ENCODE assay signal across 26 cellular contexts in genomic region chr3:99721633-99722007, GRCh38.
DNase-seq lines count a peak whose midpoint lies in the region; ATAC-seq, FAIRE-seq and TF ChIP-seq lines count a peak whose summit lies in the region.
"Had no signal": no experiment of that assay in that cellular context is flagged by ENCODE, and none has a peak within 500 bp of the region (broad histone marks: within the 10 kb centered on the region; RNA-seq: fewer than 3 reads in every experiment).

No MANE protein-coding gene starts in this region.

- TF ChIP-seq POLR2A in H54 (IDR thresholded peaks at IDR 0.05; ENCODE audit: low read depth, low read length): no peak

- H3K27ac ChIP-seq in RWPE1: peak overlapping the region; percentile 57
- no peak overlapping the region for H3K27ac ChIP-seq in foreskin keratinocyte
- H3K27ac ChIP-seq: C4-2B, heart left ventricle, HL-60, PC-9, prostate gland had no signal

- H3K4me1 ChIP-seq in foreskin keratinocyte: no peaks in the 10 kb centered on the region
- H3K4me1 ChIP-seq: Caco-2, prostate gland had no signal

- H3K27ac Mint-ChIP-seq in osteocyte (ENCODE audit: unreplicated experiment): peak overlapping the region; percentile 87
- H3K27ac Mint-ChIP-seq: activated CD8-positive, alpha-beta T cell treated with anti-CD3 and anti-CD28 coated beads for 36 hours; activated T-helper 17 cell treated with anti-CD3 and anti-CD28 coated beads, Interleukin-2, amount 50 U/mL, for 72 hours; memory B cell had no signal

- H3K4me3 Mint-ChIP-seq in osteocyte (ENCODE audit: unreplicated experiment): no peak overlapping the region
- H3K4me3 Mint-ChIP-seq: activated CD8-positive, alpha-beta T cell treated with anti-CD3 and anti-CD28 coated beads for 36 hours; activated T-helper 17 cell treated with anti-CD3 and anti-CD28 coated beads, Interleukin-2, amount 50 U/mL, for 72 hours; memory B cell had no signal

- DNase-seq in H54 (ENCODE audit: insufficient read length, low spot score) (no peak), RWPE1 (ENCODE audit: low spot score) (no peak), dermis blood vessel endothelial cell (peak; percentile 28), osteocyte (ENCODE audit: extremely low spot score, unreplicated experiment) (no peak), foreskin keratinocyte (no peak)
- DNase-seq: activated CD4-positive, alpha-beta T cell treated with anti-CD3 and anti-CD28 coated beads for 1 hour; activated CD8-positive, alpha-beta T cell treated with anti-CD3 and anti-CD28 coated beads for 36 hours; activated naive CD4-positive, alpha-beta T cell treated with anti-CD3 and anti-CD28 coated beads, Interleukin-2, amount 50 U/mL, for 16 hours; amygdala; Caco-2; heart left ventricle; Kasumi-1; left colon; NCI-H524; NK-92 treated with Interleukin-12 subunit alpha and Interleukin-12 subunit beta, amount 100 ng/mL, for 24 hours; SHP77; stimulated activated naive CD4-positive, alpha-beta T cell treated with Interleukin-2 at 50 U/mL for 16 hours had no signal

- peak; percentile 27 for FAIRE-seq in H54 (lab: Jason Lieb, UNC)
- FAIRE-seq: GM12878 had no signal

- TF ChIP-seq CTCF in RWPE1 (conservative IDR thresholded peaks at IDR 0.05; ENCODE audit: low read depth) (no peak), osteocyte (IDR thresholded peaks at IDR 0.05) (no peak), foreskin keratinocyte (conservative IDR thresholded peaks at IDR 0.05) (no peak)

- ATAC-seq in foreskin keratinocyte (no peak), HG03439 (IDR thresholded peaks at IDR 0.05; ENCODE audit: unreplicated experiment) (no peak), GM21723 (IDR thresholded peaks at IDR 0.05; ENCODE audit: unreplicated experiment) (no peak)
- ATAC-seq: activated CD8-positive, alpha-beta T cell treated with anti-CD3 and anti-CD28 coated beads for 36 hours; activated T-helper 17 cell treated with anti-CD3 and anti-CD28 coated beads, Interleukin-2, amount 50 U/mL, for 72 hours; GM12878; left colon had no signal

- peaks cover 75% of the 10 kb centered on the region for H3K4me1 Mint-ChIP-seq in osteocyte (ENCODE audit: unreplicated experiment)
- H3K4me1 Mint-ChIP-seq: activated T-helper 17 cell treated with anti-CD3 and anti-CD28 coated beads, Interleukin-2, amount 50 U/mL, for 72 hours; memory B cell had no signal

- POLR2A ChIA-PET in RWPE1 (lab: Yijun Ruan, JAX; ENCODE audit: low non-redundant PET): no interaction called here

- H3K27me3 Mint-ChIP-seq in osteocyte (ENCODE audit: unreplicated experiment): no peaks in the 10 kb centered on the region

- peaks cover 15% of the 10 kb centered on the region for H3K36me3 Mint-ChIP-seq in osteocyte (ENCODE audit: unreplicated experiment)
- H3K36me3 Mint-ChIP-seq: memory B cell had no signal

- no peaks in the 10 kb centered on the region for H3K9me3 Mint-ChIP-seq in osteocyte (ENCODE audit: unreplicated experiment)
- H3K9me3 Mint-ChIP-seq: activated CD8-positive, alpha-beta T cell treated with anti-CD3 and anti-CD28 coated beads for 36 hours; activated T-helper 17 cell treated with anti-CD3 and anti-CD28 coated beads, Interleukin-2, amount 50 U/mL, for 72 hours; memory B cell had no signal

- CTCF ChIA-PET in RWPE1 (lab: Yijun Ruan, JAX): no interaction called here

- no peaks in the 10 kb centered on the region for H3K27me3 ChIP-seq in foreskin keratinocyte
- H3K27me3 ChIP-seq: heart left ventricle had no signal
